ENCODE assay signal across 18 cellular contexts in the genomic region with DNA sequence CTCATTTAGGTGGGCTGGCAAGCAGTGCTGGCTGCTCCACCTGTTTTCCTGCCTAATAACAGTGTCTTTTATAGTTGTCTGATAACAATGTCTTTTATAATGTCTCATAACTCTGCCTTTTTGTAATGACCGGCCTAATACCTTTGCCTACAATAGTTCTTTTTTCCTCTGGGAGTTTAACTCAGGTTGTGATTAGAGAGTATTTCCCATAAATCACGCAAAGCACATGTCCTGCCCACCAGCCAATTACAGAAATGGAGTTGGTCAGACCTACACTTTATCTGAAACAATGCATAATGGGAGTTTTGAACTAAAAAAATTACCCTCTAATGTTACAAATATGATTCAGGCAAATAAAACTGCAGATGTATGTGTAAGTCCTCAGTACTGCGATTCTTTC.
DNase-seq lines count a peak whose midpoint lies in the region; ATAC-seq and TF ChIP-seq lines count a peak whose summit lies in the region.
"Had no signal": no experiment of that assay in that cellular context is flagged by ENCODE, and none has a peak within 500 bp of the region (broad histone marks: within the 10 kb centered on the region; RNA-seq: fewer than 3 reads in every experiment).

No MANE protein-coding gene starts in this region.

- POLR2A ChIA-PET in CD8-positive, alpha-beta memory T cell (lab: Charles Lee) = no interaction called here
- POLR2A ChIA-PET in WTC11 (lab: Charles Lee) = no interaction called here

- peak overlapping the region in 4 of 7 donors; percentile 39 to 73 (median 55) for H3K4me3 Mint-ChIP-seq in CD8-positive, alpha-beta memory T cell
- no peak overlapping the region for H3K4me3 Mint-ChIP-seq in WTC11
- H3K4me3 Mint-ChIP-seq in glutamatergic neuron (ENCODE audit: unreplicated experiment) = peak overlapping the region; percentile 37
- H3K4me3 Mint-ChIP-seq in activated naive CD4-positive, alpha-beta T cell treated with anti-CD3 and anti-CD28 coated beads for 36 hours = no peak overlapping the region
- H3K4me3 Mint-ChIP-seq: activated CD4-positive, alpha-beta T cell treated with anti-CD3 and anti-CD28 coated beads, Interleukin-2, amount 10 ng/mL, durations not matched to agents 24 days and 14 days had no signal

- H3K36me3 Mint-ChIP-seq in CD8-positive, alpha-beta memory T cell = no peaks in the 10 kb centered on the region
- H3K36me3 Mint-ChIP-seq in WTC11 (no peaks in the 10 kb centered on the region), glutamatergic neuron (ENCODE audit: unreplicated experiment) (no peaks in the 10 kb centered on the region)
- H3K36me3 Mint-ChIP-seq in activated naive CD4-positive, alpha-beta T cell treated with anti-CD3 and anti-CD28 coated beads for 36 hours (ENCODE audit: low read depth) = no peaks in the 10 kb centered on the region

- intact Hi-C loops in stomach (cut with DNase I; ENCODE audit: low total_unique reads) = no loop called here
- intact Hi-C loops in activated naive CD4-positive, alpha-beta T cell treated with anti-CD3 and anti-CD28 coated beads for 36 hours (cut with micrococcal nuclease) = no loop called here

- no peak for ATAC-seq in WTC11
- ATAC-seq: T-helper 17 cell had no signal

- H3K27me3 ChIP-seq in CD8-positive, alpha-beta memory T cell (ENCODE audit: insufficient read depth, low read length, poor library complexity, severe bottlenecking) = no peaks in the 10 kb centered on the region
- H3K27me3 ChIP-seq in stomach (no peaks in the 10 kb centered on the region), BE2C (no peaks in the 10 kb centered on the region)

- 37 to 72% (median 55%) methylated on average over 3 of the region's 3 CpGs for WGBS in stomach, 5 donors

- DNase-seq in CD8-positive, alpha-beta memory T cell = no peak
- DNase-seq in WTC11 (ENCODE audit: low spot score) (no peak), glutamatergic neuron (no peak), stomach (no peak), BE2C (no peak), DMS53 (lab: John Stamatoyannopoulos, UW) (no peak), Ammon's horn (ENCODE audit: low spot score) (no peak)
- no peak for DNase-seq in activated naive CD4-positive, alpha-beta T cell treated with anti-CD3 and anti-CD28 coated beads for 36 hours
- DNase-seq: activated CD4-positive, alpha-beta T cell treated with anti-CD3 and anti-CD28 coated beads, Interleukin-2, amount 10 ng/mL, durations not matched to agents 24 days and 14 days; activated T-cell treated with anti-CD3 and anti-CD28 coated beads, Interleukin-2, amount 50 U/mL, for 48 hours; AML-193; amygdala; NCI-H146; NCI-H524; stimulated activated CD4-positive, alpha-beta T cell treated with anti-CD3 and anti-CD28 coated beads, Interleukin-12 subunit alpha, Interleukin-12 subunit beta, amount 100 ng/mL, for 4 hours; T-helper 17 cell had no signal

- no peak overlapping the region for H3K4me3 ChIP-seq in CD8-positive, alpha-beta memory T cell (ENCODE audit: low read length)
- H3K4me3 ChIP-seq in stomach (no peak overlapping the region), BE2C (ENCODE audit: low read depth, low read length) (no peak overlapping the region)

- no peaks in the 10 kb centered on the region for H3K4me1 ChIP-seq in CD8-positive, alpha-beta memory T cell (ENCODE audit: insufficient read depth, low read length)
- H3K4me1 ChIP-seq in stomach (peaks cover 17 to 45% (median 30%) of the 10 kb centered on the region in 4 donors), BE2C (peaks cover 40% of the 10 kb centered on the region)

- TF ChIP-seq CTCF in WTC11 (IDR thresholded peaks at IDR 0.05) (no peak), glutamatergic neuron (IDR thresholded peaks at IDR 0.05; ENCODE audit: partially characterized antibody, unreplicated experiment) (no peak), stomach (IDR thresholded peaks at IDR 0.05) (no peak), BE2C (IDR thresholded peaks at IDR 0.05; ENCODE audit: low read depth, low read length) (no peak)

- no peaks in the 10 kb centered on the region for H3K36me3 ChIP-seq in CD8-positive, alpha-beta memory T cell (ENCODE audit: insufficient read depth, low read length)
- H3K36me3 ChIP-seq in stomach = no peaks in the 10 kb centered on the region
- H3K36me3 ChIP-seq in BE2C = no peaks in the 10 kb centered on the region
- H3K36me3 ChIP-seq: neutrophil had no signal

- no peaks in the 10 kb centered on the region for H3K9me3 ChIP-seq in CD8-positive, alpha-beta memory T cell (ENCODE audit: low read length)
- H3K9me3 ChIP-seq in stomach (no peaks in the 10 kb centered on the region), BE2C (no peaks in the 10 kb centered on the region)
- H3K9me3 ChIP-seq: neutrophil had no signal

- peaks cover 4 to 22% of the 10 kb centered on the region in 2 donors for H3K27me3 Mint-ChIP-seq in CD8-positive, alpha-beta memory T cell
- no peaks in the 10 kb centered on the region for H3K27me3 Mint-ChIP-seq in WTC11 (ENCODE audit: low read depth)
- H3K27me3 Mint-ChIP-seq in glutamatergic neuron (ENCODE audit: unreplicated experiment) = peaks cover 15% of the 10 kb centered on the region
- peaks cover 21% of the 10 kb centered on the region for H3K27me3 Mint-ChIP-seq in activated naive CD4-positive, alpha-beta T cell treated with anti-CD3 and anti-CD28 coated beads for 36 hours (ENCODE audit: low read depth)

- H3K4me1 Mint-ChIP-seq in CD8-positive, alpha-beta memory T cell = peaks cover 15 to 30% (median 28%) of the 10 kb centered on the region in 3 donors
- peaks cover 62% of the 10 kb centered on the region for H3K4me1 Mint-ChIP-seq in WTC11
- peaks cover 64% of the 10 kb centered on the region for H3K4me1 Mint-ChIP-seq in glutamatergic neuron (ENCODE audit: low read depth, unreplicated experiment)
- no peaks in the 10 kb centered on the region for H3K4me1 Mint-ChIP-seq in activated naive CD4-positive, alpha-beta T cell treated with anti-CD3 and anti-CD28 coated beads for 36 hours (ENCODE audit: low read depth)
- H3K4me1 Mint-ChIP-seq: activated CD4-positive, alpha-beta T cell treated with anti-CD3 and anti-CD28 coated beads, Interleukin-2, amount 10 ng/mL, durations not matched to agents 24 days and 14 days had no signal

- no peak for TF ChIP-seq POLR2A in stomach (IDR thresholded peaks at IDR 0.05)

- CTCF ChIA-PET in CD8-positive, alpha-beta memory T cell (lab: Charles Lee) = no interaction called here
- CTCF ChIA-PET in WTC11 (lab: Charles Lee) = no interaction called here
- CTCF ChIA-PET in activated naive CD4-positive, alpha-beta T cell treated with anti-CD3 and anti-CD28 coated beads for 36 hours (lab: Charles Lee) = no interaction called here

- peak overlapping the region in 6 of 8 donors; percentile 70 to 97 (median 85) for H3K27ac Mint-ChIP-seq in CD8-positive, alpha-beta memory T cell
- H3K27ac Mint-ChIP-seq in WTC11 = peak overlapping the region; percentile 73
- peak overlapping the region; percentile 43 for H3K27ac Mint-ChIP-seq in glutamatergic neuron (ENCODE audit: unreplicated experiment)
- no peak overlapping the region for H3K27ac Mint-ChIP-seq in activated naive CD4-positive, alpha-beta T cell treated with anti-CD3 and anti-CD28 coated beads for 36 hours
- H3K27ac Mint-ChIP-seq: activated CD4-positive, alpha-beta T cell treated with anti-CD3 and anti-CD28 coated beads, Interleukin-2, amount 10 ng/mL, durations not matched to agents 24 days and 14 days had no signal

- no peak overlapping the region for H3K27ac ChIP-seq in CD8-positive, alpha-beta memory T cell (ENCODE audit: low read depth, low read length)
- peak overlapping the region in 4 of 5 donors; percentile 72 to 86 (median 76) for H3K27ac ChIP-seq in stomach
- H3K27ac ChIP-seq: KMS-11, neutrophil had no signal

- no peaks in the 10 kb centered on the region for H3K9me3 Mint-ChIP-seq in CD8-positive, alpha-beta memory T cell
- no peaks in the 10 kb centered on the region for H3K9me3 Mint-ChIP-seq in WTC11
- H3K9me3 Mint-ChIP-seq in glutamatergic neuron (ENCODE audit: unreplicated experiment) = peaks cover 16% of the 10 kb centered on the region
- H3K9me3 Mint-ChIP-seq in activated naive CD4-positive, alpha-beta T cell treated with anti-CD3 and anti-CD28 coated beads for 36 hours = no peaks in the 10 kb centered on the region
- H3K9me3 Mint-ChIP-seq: activated CD4-positive, alpha-beta T cell treated with anti-CD3 and anti-CD28 coated beads, Interleukin-2, amount 10 ng/mL, durations not matched to agents 24 days and 14 days had no signal

- no peak for TF ChIP-seq EP300 in stomach (IDR thresholded peaks at IDR 0.05)

TF ChIP-seq in WTC11, 78 proteins besides CTCF, POLR2A, EP300 and RAD21 (continues in another document):
- TF ChIP-seq, protein P1, sequence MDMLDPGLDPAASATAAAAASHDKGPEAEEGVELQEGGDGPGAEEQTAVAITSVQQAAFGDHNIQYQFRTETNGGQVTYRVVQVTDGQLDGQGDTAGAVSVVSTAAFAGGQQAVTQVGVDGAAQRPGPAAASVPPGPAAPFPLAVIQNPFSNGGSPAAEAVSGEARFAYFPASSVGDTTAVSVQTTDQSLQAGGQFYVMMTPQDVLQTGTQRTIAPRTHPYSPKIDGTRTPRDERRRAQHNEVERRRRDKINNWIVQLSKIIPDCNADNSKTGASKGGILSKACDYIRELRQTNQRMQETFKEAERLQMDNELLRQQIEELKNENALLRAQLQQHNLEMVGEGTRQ (CRISPR knock-in tag; IDR thresholded peaks at IDR 0.05) = no peak
- TF ChIP-seq FOXK1 (CRISPR knock-in tag; IDR thresholded peaks at IDR 0.05) (no peak), AR (CRISPR knock-in tag; IDR thresholded peaks at IDR 0.05) (no peak), NR2C2 (CRISPR knock-in tag; IDR thresholded peaks at IDR 0.05) (no peak)

Comparison
In these comparisons a context has a peak if more than half of its experiments do, and no peak if none do; other contexts are left out.
1. H3K4me3 Mint-ChIP-seq: peak in CD8-positive, alpha-beta memory T cell (4 of 7) and glutamatergic neuron (single experiment); none in WTC11 (single experiment) and activated naive CD4-positive, alpha-beta T cell treated with anti-CD3 and anti-CD28 coated beads for 36 hours (single experiment).